In genomic region chr5:174145091-174145490, GRCh38 we compare ENCODE assay signal across 16 cellular contexts.
A peak's percentile ranks its signal among the peaks of the same experiment; 100 is the strongest.
DNase-seq lines count a peak whose midpoint lies in the region; ATAC-seq and TF ChIP-seq lines count a peak whose summit lies in the region.
"Had no signal": no experiment of that assay in that cellular context is flagged by ENCODE, and none has a peak within 500 bp of the region (broad histone marks: within the 10 kb centered on the region; RNA-seq: fewer than 3 reads in every experiment).

No MANE protein-coding gene starts in this region.

- no peaks in the 10 kb centered on the region for H3K9me3 Mint-ChIP-seq in stimulated activated naive CD8-positive, alpha-beta T cell treated with anti-CD3 and anti-CD28 coated beads, Interleukin-15, amount 100 ng/mL, for 72 hours
- peaks cover 3% of the 10 kb centered on the region for H3K9me3 Mint-ChIP-seq in stimulated activated effector memory CD8-positive, alpha-beta T cell treated with anti-CD3 and anti-CD28 coated beads, Interleukin-12 subunit alpha, Interleukin-12 subunit beta, amount 100 ng/mL, for 72 hours

- H3K4me1 ChIP-seq in right cardiac atrium (ENCODE audit: control insufficient read depth, insufficient read depth, low read length) = no peaks in the 10 kb centered on the region
- H3K4me1 ChIP-seq: BLaER1, Peyer's patch had no signal

- H3K27me3 Mint-ChIP-seq in stimulated activated naive CD8-positive, alpha-beta T cell treated with anti-CD3 and anti-CD28 coated beads, Interleukin-15, amount 100 ng/mL, for 72 hours = peaks cover 18% of the 10 kb centered on the region

- H3K27ac ChIP-seq in dorsolateral prefrontal cortex (peak overlapping the region in 58 of 59 donors; percentile 45 to 96 (median 88)), right cardiac atrium (ENCODE audit: low read length) (no peak overlapping the region)
- H3K27ac ChIP-seq: BLaER1, Peyer's patch had no signal

- DNase-seq in stimulated activated naive CD8-positive, alpha-beta T cell treated with anti-CD3 and anti-CD28 coated beads, Interleukin-15, amount 100 ng/mL, for 72 hours = no peak
- no peak for DNase-seq in stimulated activated naive CD8-positive, alpha-beta T cell treated with anti-CD3 and anti-CD28 coated beads, Interleukin-15, Interleukin-2, amounts not matched to agents 100 U/mL and 50 U/mL, for 24 hours
- DNase-seq in dorsolateral prefrontal cortex (no peak), DMS 273 (lab: John Stamatoyannopoulos, UW; ENCODE audit: unreplicated experiment) (no peak), right cardiac atrium (no peak)
- no peak for DNase-seq in stimulated activated effector memory CD8-positive, alpha-beta T cell treated with anti-CD3 and anti-CD28 coated beads, Interleukin-12 subunit alpha, Interleukin-12 subunit beta, amount 100 ng/mL, for 72 hours (ENCODE audit: low spot score in 2 of 2)
- DNase-seq: Calu3; CD4-positive, alpha-beta memory T cell; DMS79; NCI-H1105; NCI-H2081; Peyer's patch had no signal

- intact Hi-C loops in dorsolateral prefrontal cortex (cut with DNase I) = no loop called here
- intact Hi-C loops in right cardiac atrium (cut with DNase I) = no loop called here

- no peaks in the 10 kb centered on the region for H3K36me3 Mint-ChIP-seq in stimulated activated effector memory CD8-positive, alpha-beta T cell treated with anti-CD3 and anti-CD28 coated beads, Interleukin-12 subunit alpha, Interleukin-12 subunit beta, amount 100 ng/mL, for 72 hours
- H3K36me3 Mint-ChIP-seq: CD4-positive, alpha-beta memory T cell had no signal

- peaks cover 7% of the 10 kb centered on the region for H3K4me1 Mint-ChIP-seq in stimulated activated naive CD8-positive, alpha-beta T cell treated with anti-CD3 and anti-CD28 coated beads, Interleukin-15, amount 100 ng/mL, for 72 hours
- H3K4me1 Mint-ChIP-seq in stimulated activated effector memory CD8-positive, alpha-beta T cell treated with anti-CD3 and anti-CD28 coated beads, Interleukin-12 subunit alpha, Interleukin-12 subunit beta, amount 100 ng/mL, for 72 hours = no peaks in the 10 kb centered on the region
- H3K4me1 Mint-ChIP-seq: CD4-positive, alpha-beta memory T cell had no signal

- H3K4me3 Mint-ChIP-seq in stimulated activated naive CD8-positive, alpha-beta T cell treated with anti-CD3 and anti-CD28 coated beads, Interleukin-15, amount 100 ng/mL, for 72 hours = no peak overlapping the region
- H3K4me3 Mint-ChIP-seq in stimulated activated effector memory CD8-positive, alpha-beta T cell treated with anti-CD3 and anti-CD28 coated beads, Interleukin-12 subunit alpha, Interleukin-12 subunit beta, amount 100 ng/mL, for 72 hours = no peak overlapping the region
- H3K4me3 Mint-ChIP-seq: CD4-positive, alpha-beta memory T cell had no signal

- H3K27me3 ChIP-seq in dorsolateral prefrontal cortex (no peaks in the 10 kb centered on the region), right cardiac atrium (ENCODE audit: control insufficient read depth, insufficient read depth) (no peaks in the 10 kb centered on the region)
- H3K27me3 ChIP-seq: BLaER1, Peyer's patch had no signal

- H3K27ac Mint-ChIP-seq in stimulated activated naive CD8-positive, alpha-beta T cell treated with anti-CD3 and anti-CD28 coated beads, Interleukin-15, amount 100 ng/mL, for 72 hours = peak overlapping the region; percentile 62 to 89
- peak overlapping the region; percentile 48 for H3K27ac Mint-ChIP-seq in stimulated activated effector memory CD8-positive, alpha-beta T cell treated with anti-CD3 and anti-CD28 coated beads, Interleukin-12 subunit alpha, Interleukin-12 subunit beta, amount 100 ng/mL, for 72 hours
- H3K27ac Mint-ChIP-seq: CD4-positive, alpha-beta memory T cell had no signal

- WGBS in right cardiac atrium = 72% methylated on average over 2 of the region's 2 CpGs

- TF ChIP-seq CTCF in dorsolateral prefrontal cortex (IDR thresholded peaks at IDR 0.05 in 54 of 56, conservative IDR thresholded peaks at IDR 0.05 in 2 of 56; ENCODE audit: low read depth in 1 of 56, partially characterized antibody in 56 of 56) = no peak

- no peaks in the 10 kb centered on the region for H3K9me3 ChIP-seq in right cardiac atrium (ENCODE audit: control insufficient read depth, low read length)
- H3K9me3 ChIP-seq: BLaER1, Peyer's patch had no signal

- no peak for ATAC-seq in stimulated activated naive CD8-positive, alpha-beta T cell treated with anti-CD3 and anti-CD28 coated beads, Interleukin-15, amount 100 ng/mL, for 72 hours
- ATAC-seq in stimulated activated naive CD8-positive, alpha-beta T cell treated with anti-CD3 and anti-CD28 coated beads, Interleukin-15, Interleukin-2, amounts not matched to agents 100 U/mL and 50 U/mL, for 24 hours = no peak
- ATAC-seq in stimulated activated effector memory CD8-positive, alpha-beta T cell treated with anti-CD3 and anti-CD28 coated beads, Interleukin-12 subunit alpha, Interleukin-12 subunit beta, amount 100 ng/mL, for 72 hours = no peak
- no peak for ATAC-seq in GM18907 (IDR thresholded peaks at IDR 0.05; ENCODE audit: unreplicated experiment)
- no peak for ATAC-seq in right cardiac atrium
- ATAC-seq: K562, Right ventricle myocardium inferior had no signal

- no peak overlapping the region for H3K4me3 ChIP-seq in dorsolateral prefrontal cortex
- H3K4me3 ChIP-seq in right cardiac atrium (ENCODE audit: low read length) = no peak overlapping the region
- H3K4me3 ChIP-seq: BLaER1, K562, Peyer's patch had no signal
